Comparison of ENCODE assay signal across 27 cellular contexts in genomic region chr18:59275406-59275949, GRCh38. TPM values are rescaled to one million over a fixed set of nuclear protein-coding genes. Genes with fewer than 3 reads are reported as not detected.
DNase-seq lines count a peak whose midpoint lies in the region; ATAC-seq and TF ChIP-seq lines count a peak whose summit lies in the region.
"Had no signal": no experiment of that assay in that cellular context is flagged by ENCODE, and none has a peak within 500 bp of the region (broad histone marks: within the 10 kb centered on the region; RNA-seq: fewer than 3 reads in every experiment).

No MANE protein-coding gene starts in this region.

- peaks cover 33% of the 10 kb centered on the region for H3K4me1 Mint-ChIP-seq in GM23338
- peaks cover 10% of the 10 kb centered on the region for H3K4me1 Mint-ChIP-seq in activated naive CD4-positive, alpha-beta T cell treated with anti-CD3 and anti-CD28 coated beads, Interleukin-2, amount 10 ng/mL, durations not matched to agents 7 days and 5 days

- H3K27ac ChIP-seq in GM23338 (ENCODE audit: low read depth), result no peak overlapping the region
- H3K27ac ChIP-seq in VCaP, result peak overlapping the region; percentile 15; the same call in 1 of the 2 replicates
- H3K27ac ChIP-seq in osteoblast (ENCODE audit: low read depth, low read length), result no peak overlapping the region
- H3K27ac ChIP-seq: SJSA1 had no signal

- peaks cover 3% of the 10 kb centered on the region; the same call in 1 of the 3 replicates for H3K9me3 Mint-ChIP-seq in GM23338
- H3K9me3 Mint-ChIP-seq in activated naive CD4-positive, alpha-beta T cell treated with anti-CD3 and anti-CD28 coated beads, Interleukin-2, amount 10 ng/mL, durations not matched to agents 7 days and 5 days, result no peaks in the 10 kb centered on the region
- H3K9me3 Mint-ChIP-seq: HFFc6 had no signal

- H3K9ac ChIP-seq in iPS-15b (ENCODE audit: low read depth, low read length), result no peak overlapping the region

- H3K27me3 ChIP-seq in GM23338 (ENCODE audit: insufficient read depth) (peaks cover 100% of the 10 kb centered on the region), iPS-15b (ENCODE audit: control insufficient read depth, insufficient read depth, low read length) (peaks cover 96% of the 10 kb centered on the region), osteoblast (ENCODE audit: insufficient read depth, low read length) (peaks cover 99% of the 10 kb centered on the region)

- H3K79me2 ChIP-seq in GM23338 (replicated peaks; ENCODE audit: insufficient read depth), result no peaks in the 10 kb centered on the region
- H3K79me2 ChIP-seq in osteoblast (ENCODE audit: insufficient read depth, low read length), result no peaks in the 10 kb centered on the region

- H3K4me1 ChIP-seq in GM23338 (ENCODE audit: insufficient read depth) (peaks cover 43% of the 10 kb centered on the region), iPS-15b (ENCODE audit: control insufficient read depth, insufficient read depth, low read length) (peaks cover 8% of the 10 kb centered on the region), osteoblast (ENCODE audit: insufficient read depth, low read length) (no peaks in the 10 kb centered on the region)
- H3K4me1 ChIP-seq: HAP-1 had no signal

- H2AFZ ChIP-seq in GM23338 (no peak overlapping the region), osteoblast (ENCODE audit: low read length) (no peak overlapping the region)

- H3K27ac Mint-ChIP-seq in GM23338, result no peak overlapping the region
- H3K27ac Mint-ChIP-seq in activated naive CD4-positive, alpha-beta T cell treated with anti-CD3 and anti-CD28 coated beads, Interleukin-2, amount 10 ng/mL, durations not matched to agents 7 days and 5 days, result no peak overlapping the region
- H3K27ac Mint-ChIP-seq: CD4-positive, CD25-positive, alpha-beta regulatory T cell; HFFc6 had no signal

- H3K4me2 ChIP-seq in GM23338 (peak overlapping the region; percentile 79), osteoblast (ENCODE audit: insufficient read depth, low read length) (no peak overlapping the region)

- no peak for ATAC-seq in GM23338
- no peak for ATAC-seq in GM21390 (IDR thresholded peaks at IDR 0.05; ENCODE audit: unreplicated experiment)
- ATAC-seq: GM12878, K562 had no signal

- H3K4me3 Mint-ChIP-seq in GM23338, result peak overlapping the region; percentile 35; the same call in 2 of the 3 replicates
- no peak overlapping the region for H3K4me3 Mint-ChIP-seq in activated naive CD4-positive, alpha-beta T cell treated with anti-CD3 and anti-CD28 coated beads, Interleukin-2, amount 10 ng/mL, durations not matched to agents 7 days and 5 days
- H3K4me3 Mint-ChIP-seq: CD4-positive, CD25-positive, alpha-beta regulatory T cell; HFFc6 had no signal

- H3K27me3 Mint-ChIP-seq in GM23338 (ENCODE audit: insufficient read depth, low read depth, poor library complexity), result peaks cover 64% of the 10 kb centered on the region
- peaks cover 76% of the 10 kb centered on the region for H3K27me3 Mint-ChIP-seq in activated naive CD4-positive, alpha-beta T cell treated with anti-CD3 and anti-CD28 coated beads, Interleukin-2, amount 10 ng/mL, durations not matched to agents 7 days and 5 days

- CTCF ChIA-PET in activated naive CD4-positive, alpha-beta T cell treated with anti-CD3 and anti-CD28 coated beads, Interleukin-2, amount 10 ng/mL, durations not matched to agents 7 days and 5 days (lab: Charles Lee), result interaction anchor here (2.6 kb wide), 1 partner anchor 127 kb away, joined by 6 read pairs; no protein-coding TSS in a partner anchor

- peaks cover 13% of the 10 kb centered on the region for H3F3A ChIP-seq in GM23338 (replicated peaks; ENCODE audit: low read depth)

- no peak for TF ChIP-seq CTCF in GM23338 (conservative IDR thresholded peaks at IDR 0.05; ENCODE audit: low read depth in 2 of 2)
- TF ChIP-seq CTCF in VCaP (conservative IDR thresholded peaks at IDR 0.05), result no peak
- TF ChIP-seq CTCF in osteoblast (IDR thresholded peaks at IDR 0.05; ENCODE audit: extremely low read depth, low read depth, low read length), result no peak

- H4K20me1 ChIP-seq in GM23338 (replicated peaks; ENCODE audit: insufficient read depth) (peaks cover 25% of the 10 kb centered on the region; the same call in 1 of the 2 replicates), osteoblast (ENCODE audit: insufficient read depth, low read length) (no peaks in the 10 kb centered on the region)

- H3K36me3 ChIP-seq in GM23338 (ENCODE audit: insufficient read depth) (no peaks in the 10 kb centered on the region), iPS-15b (ENCODE audit: control insufficient read depth, insufficient read depth, low read length) (no peaks in the 10 kb centered on the region), osteoblast (ENCODE audit: insufficient read depth, low read length) (no peaks in the 10 kb centered on the region)
- H3K36me3 ChIP-seq: HAP-1, SJSA1 had no signal

- H3K9me2 ChIP-seq in GM23338 (ENCODE audit: insufficient read depth), result no peaks in the 10 kb centered on the region

- H3K36me3 Mint-ChIP-seq in GM23338 (ENCODE audit: low read depth), result no peaks in the 10 kb centered on the region
- no peaks in the 10 kb centered on the region for H3K36me3 Mint-ChIP-seq in activated naive CD4-positive, alpha-beta T cell treated with anti-CD3 and anti-CD28 coated beads, Interleukin-2, amount 10 ng/mL, durations not matched to agents 7 days and 5 days
- H3K36me3 Mint-ChIP-seq: CD4-positive, CD25-positive, alpha-beta regulatory T cell had no signal

- DNase-seq in GM23338 (ENCODE audit: low spot score), result peak; percentile 42
- DNase-seq in osteoblast (ENCODE audit: insufficient read length, low spot score, missing footprints), result peak; percentile 52
- DNase-seq in activated naive CD4-positive, alpha-beta T cell treated with anti-CD3 and anti-CD28 coated beads, Interleukin-2, amount 10 ng/mL, durations not matched to agents 7 days and 5 days, result no peak
- no peak for DNase-seq in DMS 273 treated with DMSO at 0.1 percent for 48 hours (lab: John Stamatoyannopoulos, UW)
- DNase-seq: CD4-positive, CD25-positive, alpha-beta regulatory T cell; DMS53; HFFc6; Kasumi-1; NCI-H1092 treated with DMSO at 0.1 percent for 48 hours; NCI-H1436; NCI-H187; NCI-H2171 treated with DMSO at 0.1 percent for 48 hours; NCI-H345; NCI-H510A treated with DMSO at 0.1 percent for 48 hours; Right ventricle myocardium superior; RPMI8226 had no signal

- peak overlapping the region; percentile 45 for H3K4me3 ChIP-seq in GM23338
- H3K4me3 ChIP-seq in iPS-15b (ENCODE audit: low read depth, low read length), result peak overlapping the region; percentile 1
- no peak overlapping the region for H3K4me3 ChIP-seq in osteoblast (ENCODE audit: insufficient read depth, low read length)
- H3K4me3 ChIP-seq: GM12878, HAP-1, K562, SJSA1 had no signal

- H3K9me3 ChIP-seq in iPS-15b (ENCODE audit: control insufficient read depth, insufficient read depth, low read length) (no peaks in the 10 kb centered on the region), osteoblast (ENCODE audit: low read depth, low read length) (peaks cover 4% of the 10 kb centered on the region)
- H3K9me3 ChIP-seq: HAP-1 had no signal

TF ChIP-seq in GM23338, 12 proteins besides CTCF, POLR2A, EP300 and RAD21:
- no peak for TF ChIP-seq ZNF331 (CRISPR knock-in tag; IDR thresholded peaks at IDR 0.05; ENCODE audit: low read depth)

RNA-seq across cellular contexts. Expression of gene RAX, which starts 2.2 kb away (rescaled TPM):
- total RNA-seq in GM23338 (2014; rRNA removed; shearing (Covaris generic)), result 0.03 and 0.08 TPM in 2 replicates
- 0.16 and 0.68 TPM in 2 replicates for polyA plus RNA-seq in GM23338 (2016; fragmentation: Nextera tagmentation; extraction: Ambion mirVana)
- total RNA-seq in osteoblast, result not detected in 2 replicates
- total RNA-seq: A172; CD4-positive, CD25-positive, alpha-beta regulatory T cell; GM12878; HFFc6; HT1080; K562; M059J; Right ventricle myocardium superior; SJSA1 had no signal
- polyA plus RNA-seq: BJ; CD4-positive, CD25-positive, alpha-beta regulatory T cell; GM12878; K562 had no signal

RNA-seq across cellular contexts. Expression of gene CPLX4, which starts 43.0 kb away (rescaled TPM):
- total RNA-seq in GM23338 (2014; rRNA removed; shearing (Covaris generic)), result not detected in 2 replicates
- polyA plus RNA-seq in GM23338 (2016; fragmentation: Nextera tagmentation; extraction: Ambion mirVana), result not detected in 2 replicates
- not detected in 2 replicates for total RNA-seq in osteoblast
- total RNA-seq: A172; CD4-positive, CD25-positive, alpha-beta regulatory T cell; GM12878; HFFc6; HT1080; K562; M059J; Right ventricle myocardium superior; SJSA1 had no signal
- polyA plus RNA-seq: BJ; CD4-positive, CD25-positive, alpha-beta regulatory T cell; GM12878; K562 had no signal

RNA-seq across cellular contexts. Expression of gene GRP, which starts 55.5 kb away (rescaled TPM):
- total RNA-seq in GM23338 (2014; rRNA removed; shearing (Covaris generic)), result not detected in 2 replicates
- not detected in 2 replicates for polyA plus RNA-seq in GM23338 (2016; fragmentation: Nextera tagmentation; extraction: Ambion mirVana)
- not detected in 2 replicates for total RNA-seq in osteoblast
- total RNA-seq: A172; CD4-positive, CD25-positive, alpha-beta regulatory T cell; GM12878; HFFc6; HT1080; K562; M059J; Right ventricle myocardium superior; SJSA1 had no signal
- polyA plus RNA-seq: CD4-positive, CD25-positive, alpha-beta regulatory T cell; GM12878 had no signal

Comparison
In these comparisons a context has a peak if more than half of its experiments do, and no peak if none do; other contexts are left out.
1. DNase-seq: peak in GM23338 (single experiment) and osteoblast (single experiment); none in activated naive CD4-positive, alpha-beta T cell treated with anti-CD3 and anti-CD28 coated beads, Interleukin-2, amount 10 ng/mL, durations not matched to agents 7 days and 5 days (single experiment) and DMS 273 treated with DMSO at 0.1 percent for 48 hours (single experiment).